Comparison of ENCODE assay signal across 9 cellular contexts in the genomic region with DNA sequence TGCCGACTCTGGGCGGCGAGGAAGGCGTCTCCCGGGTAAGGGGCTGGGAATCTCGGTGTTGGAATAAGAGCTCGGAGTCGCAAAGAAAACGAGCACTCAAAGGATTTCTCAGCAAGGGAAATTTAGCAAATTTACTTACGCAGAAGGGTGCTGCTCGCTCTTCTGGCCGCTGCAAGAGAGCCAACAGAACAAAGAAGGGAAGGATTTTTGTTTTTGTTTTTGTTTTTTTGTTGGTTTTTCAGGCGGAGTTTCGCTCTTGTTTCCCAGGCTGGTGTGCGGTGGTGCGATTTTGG. TPM values are rescaled to one million over a fixed set of nuclear protein-coding genes. Genes with fewer than 3 reads are reported as not detected.
A peak's percentile ranks its signal among the peaks of the same experiment; 100 is the strongest.
DNase-seq lines count a peak whose midpoint lies in the region; ATAC-seq and TF ChIP-seq lines count a peak whose summit lies in the region.
"Had no signal": no experiment of that assay in that cellular context is flagged by ENCODE, and none has a peak within 500 bp of the region (broad histone marks: within the 10 kb centered on the region; RNA-seq: fewer than 3 reads in every experiment).

No MANE protein-coding gene starts in this region.

- H3K56ac ChIP-seq in mesendoderm (ENCODE audit: low read length): peak overlapping the region; percentile 98

- DNase-seq in heart left ventricle (no peak), cardiac septum (ENCODE audit: low spot score) (no peak), MCF 10A (ENCODE audit: unreplicated experiment) (no peak), mesendoderm (no peak), uterus (no peak), NCI-H187 (lab: John Stamatoyannopoulos, UW) (no peak), hippocampal formation (lab: John Stamatoyannopoulos, UW) (no peak)

- no peak for TF ChIP-seq POLR2A in heart left ventricle (IDR thresholded peaks at IDR 0.05)
- no peak for TF ChIP-seq POLR2A in uterus (IDR thresholded peaks at IDR 0.05)

- ATAC-seq in heart left ventricle (no peak), GM19467 (IDR thresholded peaks at IDR 0.05; ENCODE audit: unreplicated experiment) (no peak)

- intact Hi-C loops in heart left ventricle (cut with DNase I): loop anchor here in 2 of 10 donors (5.0 kb wide), 2 partner anchors 111 to 116 kb away; no protein-coding TSS in a partner anchor
- intact Hi-C loops in cardiac septum (cut with DNase I): loop anchor here (5.0 to 10.0 kb wide), 2 partner anchors 116 to 444 kb away; partner anchors contain the start of gene SLC2A6
- intact Hi-C loops in MCF 10A (cut with micrococcal nuclease): loop anchor here (5.0 kb wide), 1 partner anchor 116 kb away; no protein-coding TSS in a partner anchor
- intact Hi-C loops in uterus (cut with DNase I; ENCODE audit: low total_unique reads): no loop called here

- no peaks in the 10 kb centered on the region for H3K27me3 ChIP-seq in heart left ventricle
- H3K27me3 ChIP-seq in mesendoderm (ENCODE audit: insufficient read depth, low read length, poor library complexity): no peaks in the 10 kb centered on the region
- H3K27me3 ChIP-seq in uterus: no peaks in the 10 kb centered on the region

- no peaks in the 10 kb centered on the region for H3K27me3 Mint-ChIP-seq in MCF 10A (ENCODE audit: insufficient read depth, unreplicated experiment)

- H3K4me1 Mint-ChIP-seq in MCF 10A (ENCODE audit: insufficient read depth, unreplicated experiment): peaks cover 29% of the 10 kb centered on the region

- no peak overlapping the region for H2AK5ac ChIP-seq in mesendoderm (ENCODE audit: low read length)

- H3K23ac ChIP-seq in mesendoderm (ENCODE audit: low read length): no peak overlapping the region

- TF ChIP-seq CTCF in heart left ventricle (IDR thresholded peaks at IDR 0.05): no peak
- TF ChIP-seq CTCF in MCF 10A (IDR thresholded peaks at IDR 0.05; ENCODE audit: unreplicated experiment): no peak
- no peak for TF ChIP-seq CTCF in uterus (IDR thresholded peaks at IDR 0.05)

- H3K4me1 ChIP-seq in heart left ventricle (peaks cover 8 to 37% (median 23%) of the 10 kb centered on the region in 12 donors), mesendoderm (ENCODE audit: control insufficient read depth, low read depth, low read length) (no peaks in the 10 kb centered on the region), uterus (peaks cover 0 to 15% of the 10 kb centered on the region in 2 donors)

- no peaks in the 10 kb centered on the region for H3K9me3 Mint-ChIP-seq in MCF 10A (ENCODE audit: unreplicated experiment)

- H3K79me1 ChIP-seq in mesendoderm (ENCODE audit: low read length): peaks cover 25% of the 10 kb centered on the region

- peak overlapping the region; percentile 82 for H3K9ac ChIP-seq in mesendoderm (ENCODE audit: low read length)

- H3K4me3 Mint-ChIP-seq in MCF 10A (ENCODE audit: unreplicated experiment): peak overlapping the region; percentile 99

- peak overlapping the region; percentile 28 for H3K4me2 ChIP-seq in mesendoderm (ENCODE audit: low read length)

- H3K18ac ChIP-seq in mesendoderm (ENCODE audit: low read length): peak overlapping the region; percentile 82

- H3K9me3 ChIP-seq in heart left ventricle (no peaks in the 10 kb centered on the region), uterus (no peaks in the 10 kb centered on the region)

- peaks cover 0 to 5% (median 0%) of the 10 kb centered on the region in 9 donors for H3K36me3 ChIP-seq in heart left ventricle
- no peaks in the 10 kb centered on the region for H3K36me3 ChIP-seq in mesendoderm (ENCODE audit: control insufficient read depth, insufficient read depth, low read length)
- H3K36me3 ChIP-seq in uterus: no peaks in the 10 kb centered on the region

- H2BK120ac ChIP-seq in mesendoderm (ENCODE audit: low read depth, low read length): no peak overlapping the region

- no peak overlapping the region for H4K5ac ChIP-seq in mesendoderm (ENCODE audit: low read length)

- no TSS peak for BruUV-seq in MCF 10A (replicated peaks; lab: Mats Ljungman, UMichigan)

- no peak overlapping the region for H3K4ac ChIP-seq in mesendoderm (ENCODE audit: low read depth, low read length)

- peaks cover 12% of the 10 kb centered on the region for H3K36me3 Mint-ChIP-seq in MCF 10A (ENCODE audit: insufficient read depth, unreplicated experiment)

- H3K27ac Mint-ChIP-seq in MCF 10A (ENCODE audit: low read depth, unreplicated experiment): peak overlapping the region; percentile 99

- peak overlapping the region; percentile 7 for H4K8ac ChIP-seq in mesendoderm (ENCODE audit: low read depth, low read length)

- H3K79me2 ChIP-seq in mesendoderm (ENCODE audit: control insufficient read depth, insufficient read depth, low read length): peaks cover 45% of the 10 kb centered on the region

- H3K27ac ChIP-seq in heart left ventricle (peak overlapping the region; percentile 81 to 96 (median 90)), mesendoderm (ENCODE audit: low read depth, low read length) (no peak overlapping the region), uterus (peak overlapping the region; percentile 87 to 89)

- 1 to 2% (median 1%) methylated on average over 16 of the region's 16 CpGs for WGBS in heart left ventricle, 4 donors
- WGBS in mesendoderm (ENCODE audit: extremely low coverage, insufficient coverage, low lambda C conversion rate): no CpG with 5 or more reads among the region's 16 CpGs

- peak overlapping the region; percentile 31 to 99 (median 92) for H3K4me3 ChIP-seq in heart left ventricle
- peak overlapping the region; percentile 92 for H3K4me3 ChIP-seq in mesendoderm (ENCODE audit: low read length)
- H3K4me3 ChIP-seq in uterus: peak overlapping the region; percentile 59 to 91

- POLR2A ChIA-PET in MCF 10A (lab: Yijun Ruan, JAX): interaction anchor here (1.0 to 4.0 kb wide), 21 partner anchors 9 to 428 kb away, joined by 3 to 41 read pairs (median 9); partner anchors contain the start of genes CACFD1, REXO4, SURF1 and SURF2

- no peak overlapping the region for H2BK15ac ChIP-seq in mesendoderm (replicated peaks; ENCODE audit: low read depth)

- H2BK5ac ChIP-seq in mesendoderm (ENCODE audit: low read length): no peak overlapping the region

- CTCF ChIA-PET in MCF 10A (lab: Yijun Ruan, JAX): interaction anchor here (0.8 to 4.7 kb wide), 4 partner anchors 9 to 116 kb away, joined by 3 to 39 read pairs (median 12); no protein-coding TSS in a partner anchor

RNA-seq across cellular contexts. Expression of gene GTF3C5, which starts 0.3 kb away (rescaled TPM):
- 10 to 100 TPM; 22.9 to 45.8 (median 34.5) TPM for total RNA-seq in heart left ventricle
- 10 to 100 TPM; 46.7 to 51.7 TPM for polyA plus RNA-seq in heart left ventricle
- total RNA-seq in cardiac septum: 27.6 TPM
- 53.9 and 55.4 TPM in 2 replicates for total RNA-seq in MCF 10A (2022)
- polyA plus RNA-seq in mesendoderm (2013, experiment 1 of 2): 58.4 TPM
- polyA plus RNA-seq in mesendoderm (2013, experiment 2 of 2): 56.3 TPM
- total RNA-seq in uterus: 10 to 100 TPM; 26.6 to 52.8 (median 37.1) TPM

RNA-seq across cellular contexts. Expression of gene CEL, which starts 30.7 kb away (rescaled TPM):
- 1 to 10 TPM; 1.1 to 4.0 (median 2.8) TPM for total RNA-seq in heart left ventricle
- 1 to 10 TPM in 1 of 2 donors, under 1 TPM in 1; 0.61 to 2.1 TPM for polyA plus RNA-seq in heart left ventricle
- total RNA-seq in cardiac septum: 0.59 TPM
- 1.4 and 1.9 TPM in 2 replicates for total RNA-seq in MCF 10A (2022)
- polyA plus RNA-seq in mesendoderm (2013, experiment 1 of 2): 1.3 TPM
- polyA plus RNA-seq in mesendoderm (2013, experiment 2 of 2): 1.4 TPM
- 1 to 10 TPM in 1 of 4 donors, under 1 TPM in 2, not detected in 1; 0.26 to 1.4 (median 0.62) TPM for total RNA-seq in uterus

RNA-seq across cellular contexts. Expression of gene GFI1B, which starts 52.6 kb away (rescaled TPM):
- total RNA-seq in heart left ventricle (under 1 TPM in 3 of 9 donors, not detected in 6; 0.31 to 0.39 (median 0.32) TPM), cardiac septum (not detected), MCF 10A (2022) (not detected in 2 replicates), uterus (under 1 TPM in 1 of 4 donors, not detected in 3; 0.14 TPM)
- polyA plus RNA-seq in heart left ventricle: under 1 TPM; 0.06 to 0.11 TPM
- polyA plus RNA-seq in mesendoderm (2013, experiment 1 of 2): 0.66 TPM
- 0.69 TPM for polyA plus RNA-seq in mesendoderm (2013, experiment 2 of 2)
- total RNA-seq: M059J had no signal
